Comparison of ENCODE assay signal across 2 cellular contexts in the genomic region with DNA sequence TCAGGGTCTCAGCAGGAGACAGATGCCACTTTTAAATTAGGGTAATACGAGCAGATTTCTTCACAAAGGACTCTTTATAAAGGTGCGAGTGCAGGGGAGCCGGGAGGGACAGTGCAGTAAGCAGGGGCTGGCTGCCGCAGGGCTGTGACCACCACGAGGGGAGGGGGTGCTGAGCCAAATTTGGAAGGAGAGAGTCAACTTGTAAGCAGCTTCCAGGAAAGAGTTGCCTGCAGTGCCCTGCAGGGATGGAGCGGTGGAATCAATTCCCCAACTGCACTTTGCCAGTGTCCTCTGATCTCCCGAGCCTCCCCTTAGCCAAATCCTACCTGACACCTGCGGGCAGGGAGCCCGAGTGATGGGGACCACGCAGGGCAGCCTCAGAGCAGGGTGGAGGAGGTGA.
TF ChIP-seq lines count a peak whose summit lies in the region.

No MANE protein-coding gene starts in this region.

TF ChIP-seq in H1, 55 proteins besides CTCF, POLR2A, EP300 and RAD21:
- no peak for TF ChIP-seq CBX5 (IDR thresholded peaks at IDR 0.05; ENCODE audit: low read depth, low read length)
- 0 out of 4 replicates have a peak, but pooled peaks of 1 of the 2 experiments have one; percentile 21 for TF ChIP-seq SIN3A (conservative IDR thresholded peaks at IDR 0.05 in 1 of 2, IDR thresholded peaks at IDR 0.05 in 1 of 2; ENCODE audit: low read depth in 1 of 2, low read length in 2 of 2)

TF ChIP-seq in HepG2, 621 proteins besides CTCF, POLR2A, EP300 and RAD21:
- TF ChIP-seq HOXD1 (CRISPR knock-in tag; IDR thresholded peaks at IDR 0.05) (no peak), ZNF766 (CRISPR knock-in tag; IDR thresholded peaks at IDR 0.05; ENCODE audit: borderline replicate concordance) (no peak), ZNF790 (CRISPR knock-in tag; IDR thresholded peaks at IDR 0.05; ENCODE audit: borderline replicate concordance) (no peak)
